Comparison of ENCODE assay signal across 16 cellular contexts in genomic region chr3:7282988-7283387, GRCh38.
"Had no signal": no experiment of that assay in that cellular context is flagged by ENCODE, and none has a peak within 500 bp of the region (broad histone marks: within the 10 kb centered on the region; RNA-seq: fewer than 3 reads in every experiment).

No MANE protein-coding gene starts in this region.

- H3K4me3 ChIP-seq: coronary artery, heart right ventricle, ovary, suprapubic skin, thyroid gland, uterus had no signal

- ATAC-seq: heart right ventricle; naive thymus-derived CD4-positive, alpha-beta T cell; right cardiac atrium; stimulated activated naive CD8-positive, alpha-beta T cell treated with anti-CD3 and anti-CD28 coated beads, Interleukin-15, Interleukin-2, amounts not matched to agents 100 U/mL and 50 U/mL, for 24 hours had no signal

- H3K4me1 ChIP-seq: heart right ventricle, suprapubic skin, thyroid gland, uterus had no signal

- DNase-seq: cerebellar nuclear complex; effector CD4-positive, alpha-beta T cell; endodermal cell; heart right ventricle; naive thymus-derived CD4-positive, alpha-beta T cell; ovary; right cardiac atrium; small intestine; stimulated activated CD4-positive, alpha-beta T cell treated with anti-CD3 and anti-CD28 coated beads, Interleukin-12 subunit alpha, Interleukin-12 subunit beta, amount 100 ng/mL, for 4 hours; stimulated activated CD4-positive, alpha-beta T cell treated with anti-CD3 and anti-CD28 coated beads, Interleukin-2, amount 100 ng/mL, for 48 hours; stimulated activated naive CD8-positive, alpha-beta T cell treated with anti-CD3 and anti-CD28 coated beads, Interleukin-15, Interleukin-2, amounts not matched to agents 100 U/mL and 50 U/mL, for 24 hours; thyroid gland; uterus had no signal

- H3K36me3 ChIP-seq: heart right ventricle, neutrophil, ovary, suprapubic skin, thyroid gland, uterus had no signal

- H3K9me3 ChIP-seq: heart right ventricle, neutrophil, ovary, suprapubic skin, thyroid gland, uterus had no signal

- H3K27me3 ChIP-seq: heart right ventricle, neutrophil, ovary, suprapubic skin, thyroid gland, uterus had no signal

- H3K27ac ChIP-seq: coronary artery, heart right ventricle, neutrophil, ovary, suprapubic skin, thyroid gland, uterus had no signal
